8 cellular contexts compared by ENCODE assay signal in genomic region chr14:77181124-77181602, GRCh38. TPM values are rescaled to one million over a fixed set of nuclear protein-coding genes. Genes with fewer than 3 reads are reported as not detected.
DNase-seq lines count a peak whose midpoint lies in the region; TF ChIP-seq lines count a peak whose summit lies in the region.

No MANE protein-coding gene starts in this region.

- no peaks in the 10 kb centered on the region for H3K9me2 ChIP-seq in GM23248 (ENCODE audit: insufficient read depth)

- no peaks in the 10 kb centered on the region for H3F3A ChIP-seq in GM23248 (ENCODE audit: insufficient read depth)

- H3K36me3 Mint-ChIP-seq in activated T-cell treated with anti-CD3 and anti-CD28 coated beads, Interleukin-2, amount 50 U/mL, for 24 hours (ENCODE audit: low read depth): no peaks in the 10 kb centered on the region

- H2AFZ ChIP-seq in GM23248: no peak overlapping the region

- peak overlapping the region; percentile 74 for H3K4me3 Mint-ChIP-seq in activated T-cell treated with anti-CD3 and anti-CD28 coated beads, Interleukin-2, amount 50 U/mL, for 24 hours

- H3K9me3 ChIP-seq in Peyer's patch: no peaks in the 10 kb centered on the region
- no peaks in the 10 kb centered on the region for H3K9me3 ChIP-seq in esophagus muscularis mucosa
- no peaks in the 10 kb centered on the region for H3K9me3 ChIP-seq in stomach
- H3K9me3 ChIP-seq in GM23248 (ENCODE audit: low read depth): no peaks in the 10 kb centered on the region

- no peaks in the 10 kb centered on the region for H3K9me3 Mint-ChIP-seq in activated T-cell treated with anti-CD3 and anti-CD28 coated beads, Interleukin-2, amount 50 U/mL, for 24 hours

- TF ChIP-seq CTCF in Peyer's patch (IDR thresholded peaks at IDR 0.05): no peak
- no peak for TF ChIP-seq CTCF in esophagus muscularis mucosa (IDR thresholded peaks at IDR 0.05)
- no peak for TF ChIP-seq CTCF in stomach (IDR thresholded peaks at IDR 0.05)
- TF ChIP-seq CTCF in foreskin fibroblast (IDR thresholded peaks at IDR 0.05; ENCODE audit: low read depth, low read length): no peak

- H3K4me1 ChIP-seq in Peyer's patch: peaks cover 0 to 21% (median 10%) of the 10 kb centered on the region in 4 donors
- peaks cover 0 to 13% (median 12%) of the 10 kb centered on the region in 4 donors for H3K4me1 ChIP-seq in esophagus muscularis mucosa
- H3K4me1 ChIP-seq in stomach: peaks cover 8 to 15% (median 13%) of the 10 kb centered on the region in 4 donors
- H3K4me1 ChIP-seq in GM23248 (ENCODE audit: insufficient read depth): no peaks in the 10 kb centered on the region

- TF ChIP-seq POLR2A in Peyer's patch (IDR thresholded peaks at IDR 0.05) (no peak), esophagus muscularis mucosa (IDR thresholded peaks at IDR 0.05; ENCODE audit: low read depth) (no peak), stomach (IDR thresholded peaks at IDR 0.05) (no peak)

- 13% methylated on average over 5 of the region's 9 CpGs for WGBS in esophagus muscularis mucosa
- WGBS in stomach, 5 donors: 19 to 37% (median 21%) methylated on average over 8 to 9 of the region's 9 CpGs
- WGBS in GM23248 (ENCODE audit: low coverage in 1 of 2, low lambda C conversion rate in 2 of 2, missing lambda C conversion rate in 2 of 2), 2 experiments: 9 to 12% methylated on average over 9 of the region's 9 CpGs

- no peak overlapping the region for H3K27ac ChIP-seq in Peyer's patch
- no peak overlapping the region for H3K27ac ChIP-seq in esophagus muscularis mucosa (replicated peaks in 1 of 4)
- no peak overlapping the region for H3K27ac ChIP-seq in stomach
- no peak overlapping the region for H3K27ac ChIP-seq in GM23248

- no peaks in the 10 kb centered on the region for H4K20me1 ChIP-seq in GM23248 (ENCODE audit: insufficient read depth)

- TF ChIP-seq EP300 in esophagus muscularis mucosa (IDR thresholded peaks at IDR 0.05) (no peak), stomach (IDR thresholded peaks at IDR 0.05) (no peak)

- H3K4me3 ChIP-seq in Peyer's patch (peak overlapping the region; percentile 32 to 56 (median 52)), esophagus muscularis mucosa (peak overlapping the region; percentile 36 to 46 (median 38)), stomach (peak overlapping the region; percentile 36 to 51 (median 38)), GM23248 (no peak overlapping the region), foreskin fibroblast (ENCODE audit: low read depth in 1 of 2, low read length in 2 of 2) (no peak overlapping the region)

- H3K27ac Mint-ChIP-seq in activated T-cell treated with anti-CD3 and anti-CD28 coated beads, Interleukin-2, amount 50 U/mL, for 24 hours: no peak overlapping the region

- peaks cover 22% of the 10 kb centered on the region for H3K4me1 Mint-ChIP-seq in activated T-cell treated with anti-CD3 and anti-CD28 coated beads, Interleukin-2, amount 50 U/mL, for 24 hours (ENCODE audit: low read depth)

- no peak for DNase-seq in activated T-cell treated with anti-CD3 and anti-CD28 coated beads, Interleukin-2, amount 50 U/mL, for 24 hours
- no peak for DNase-seq in activated T-cell treated with anti-CD3 and anti-CD28 coated beads for 4 hours
- no peak for DNase-seq in Peyer's patch
- DNase-seq in esophagus muscularis mucosa (ENCODE audit: extremely low spot score): no peak
- DNase-seq in stomach: no peak
- DNase-seq in GM23248: no peak
- DNase-seq in Ammon's horn (ENCODE audit: low spot score): no peak
- no peak for DNase-seq in foreskin fibroblast

- H3K36me3 ChIP-seq in Peyer's patch (no peaks in the 10 kb centered on the region), esophagus muscularis mucosa (no peaks in the 10 kb centered on the region), stomach (no peaks in the 10 kb centered on the region), GM23248 (ENCODE audit: low read depth) (no peaks in the 10 kb centered on the region)

- H3K27me3 Mint-ChIP-seq in activated T-cell treated with anti-CD3 and anti-CD28 coated beads, Interleukin-2, amount 50 U/mL, for 24 hours: peaks cover 60% of the 10 kb centered on the region

- in situ Hi-C loops in GM23248 (cut with MboI): no loop called here

- H3K9ac ChIP-seq in GM23248: no peak overlapping the region

- intact Hi-C loops in esophagus muscularis mucosa (cut with DNase I) (no loop called here), stomach (cut with DNase I; ENCODE audit: low total_unique reads) (no loop called here)

- H3K27me3 ChIP-seq in Peyer's patch (no peaks in the 10 kb centered on the region), esophagus muscularis mucosa (peaks cover 0 to 73% (median 17%) of the 10 kb centered on the region in 4 donors), stomach (peaks cover 0 to 69% (median 31%) of the 10 kb centered on the region in 3 donors), GM23248 (replicated peaks; ENCODE audit: insufficient read depth) (peaks cover 31% of the 10 kb centered on the region)

- no peaks in the 10 kb centered on the region for H3K79me2 ChIP-seq in GM23248 (ENCODE audit: insufficient read depth)

- no peak overlapping the region for H3K4me2 ChIP-seq in GM23248 (ENCODE audit: unreplicated experiment)

RNA-seq across cellular contexts. Expression of gene TMEM63C, which starts 0.4 kb away (rescaled TPM):
- total RNA-seq in Peyer's patch (10 to 100 TPM in 2 of 4 donors, 1 to 10 TPM in 2; 3.3 to 43.7 (median 11.3) TPM), esophagus muscularis mucosa (1 to 10 TPM in 2 of 4 donors, under 1 TPM in 2; 0.83 to 5.0 (median 1.1) TPM), stomach (1 to 10 TPM in 2 of 5 donors, under 1 TPM in 2, not detected in 1; 0.14 to 8.8 (median 2.7) TPM)
- polyA plus RNA-seq in stomach (1 to 10 TPM in 1 of 3 donors, under 1 TPM in 1, not detected in 1; 0.31 to 2.1 TPM), GM23248 (2016; fragmentation: Nextera tagmentation; extraction: Ambion mirVana) (not detected in 2 replicates)
- not detected in 2 replicates for total RNA-seq in GM23248 (2014; rRNA removed; shearing (Covaris generic))

RNA-seq across cellular contexts. Expression of gene ZDHHC22, which starts 39.6 kb away (rescaled TPM):
- under 1 TPM in 1 of 4 donors, not detected in 3; 0.57 TPM for total RNA-seq in Peyer's patch
- total RNA-seq in esophagus muscularis mucosa: under 1 TPM in 1 of 4 donors, not detected in 3; 0.13 TPM
- total RNA-seq in stomach: under 1 TPM in 1 of 5 donors, not detected in 4; 0.18 TPM
- under 1 TPM in 1 of 3 donors, not detected in 2; 0.08 TPM for polyA plus RNA-seq in stomach
- not detected in 2 replicates for total RNA-seq in GM23248 (2014; rRNA removed; shearing (Covaris generic))
- polyA plus RNA-seq in GM23248 (2016; fragmentation: Nextera tagmentation; extraction: Ambion mirVana): not detected in 2 replicates

Comparison
In these comparisons a context has a peak if more than half of its experiments do, and no peak if none do; other contexts are left out.
1. H3K4me3 ChIP-seq: peak in Peyer's patch (4 of 4), esophagus muscularis mucosa (4 of 4) and stomach (4 of 4); none in GM23248 (single experiment) and foreskin fibroblast (0 of 2).